8 cellular contexts compared by ENCODE assay signal in the genomic region with DNA sequence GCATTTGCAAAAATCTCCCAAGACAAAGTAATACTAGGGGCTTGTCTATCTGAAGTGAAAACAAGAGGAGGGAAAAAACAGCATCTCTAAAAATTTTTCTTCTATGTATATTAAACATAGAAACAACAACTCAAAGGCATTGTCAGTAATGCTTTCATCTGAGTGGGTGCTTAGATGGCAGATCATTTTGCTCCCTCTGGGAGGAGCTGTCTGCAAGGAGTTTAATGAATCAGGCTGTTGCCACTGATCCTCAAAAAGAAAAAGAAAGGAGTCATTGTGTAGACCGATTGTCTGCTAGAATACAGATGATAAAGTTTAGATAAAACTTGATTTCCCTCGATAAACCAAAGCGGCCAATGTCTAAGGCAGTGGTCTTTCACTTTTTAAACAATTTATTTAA. TPM values are rescaled to one million over a fixed set of nuclear protein-coding genes. Genes with fewer than 3 reads are reported as not detected.
DNase-seq lines count a peak whose midpoint lies in the region; ATAC-seq, FAIRE-seq and TF ChIP-seq lines count a peak whose summit lies in the region.
"Had no signal": no experiment of that assay in that cellular context is flagged by ENCODE, and none has a peak within 500 bp of the region (broad histone marks: within the 10 kb centered on the region; RNA-seq: fewer than 3 reads in every experiment).

No MANE protein-coding gene starts in this region.

- FAIRE-seq in TTC549 (lab: Jason Lieb, UNC) = peak; percentile 52

- H3K4me3 ChIP-seq in LNCaP clone FGC (ENCODE audit: low read depth, low read length) = no peak overlapping the region
- H3K4me3 ChIP-seq in iPS DF 6.9 (ENCODE audit: low read length) = no peak overlapping the region
- H3K4me3 ChIP-seq: skin epidermis had no signal

- ATAC-seq in GM19455 (IDR thresholded peaks at IDR 0.05; ENCODE audit: unreplicated experiment) (no peak), HG03045 (IDR thresholded peaks at IDR 0.05; ENCODE audit: unreplicated experiment) (no peak)

- no peak overlapping the region for H3K4me3 Mint-ChIP-seq in mesothelial cell of epicardium

- WGBS in iPS DF 6.9 (ENCODE audit: insufficient coverage, insufficient read length) = no CpG with 5 or more reads among the region's 3 CpGs

- no peaks in the 10 kb centered on the region for H3K9me3 Mint-ChIP-seq in mesothelial cell of epicardium

- no peak overlapping the region for H3K27ac ChIP-seq in iPS DF 6.9 (ENCODE audit: low read length)
- H3K27ac ChIP-seq: skin epidermis had no signal

- peaks cover 11% of the 10 kb centered on the region for H3K27me3 Mint-ChIP-seq in mesothelial cell of epicardium (ENCODE audit: low read depth)

- no peaks in the 10 kb centered on the region for H3K27me3 ChIP-seq in iPS DF 6.9 (ENCODE audit: control insufficient read depth, insufficient read depth, low read length)

- DNase-seq in GM03348 (ENCODE audit: low spot score) (peak; percentile 52), LNCaP clone FGC (ENCODE audit: low read depth) (peak; percentile 46), iPS DF 6.9 (ENCODE audit: low read depth, low spot score) (peak; percentile 5), mesothelial cell of epicardium (ENCODE audit: low spot score in 2 of 2, unreplicated experiment in 2 of 2) (no peak)

- peaks cover 1% of the 10 kb centered on the region; the same call in 1 of the 2 replicates for H3K4me1 ChIP-seq in iPS DF 6.9 (ENCODE audit: control insufficient read depth, insufficient read depth, low read length)

- no peak overlapping the region for H3K27ac Mint-ChIP-seq in mesothelial cell of epicardium

- no peaks in the 10 kb centered on the region for H3K36me3 Mint-ChIP-seq in mesothelial cell of epicardium

- H3K4me1 Mint-ChIP-seq in mesothelial cell of epicardium = peaks cover 2% of the 10 kb centered on the region

- no peaks in the 10 kb centered on the region for H3K36me3 ChIP-seq in iPS DF 6.9 (ENCODE audit: control insufficient read depth, insufficient read depth, low read length)

- no peaks in the 10 kb centered on the region for H3K9me3 ChIP-seq in iPS DF 6.9 (ENCODE audit: control insufficient read depth, insufficient read depth, low read length)

- peak; percentile 82 for TF ChIP-seq CTCF in LNCaP clone FGC (IDR thresholded peaks at IDR 0.05; ENCODE audit: control insufficient read depth, extremely low read depth, insufficient read depth)
- TF ChIP-seq CTCF in mesothelial cell of epicardium (IDR thresholded peaks at IDR 0.05; ENCODE audit: unreplicated experiment) = no peak

RNA-seq across cellular contexts. Expression of a gene that starts 49.7 kb away (rescaled TPM):
- total RNA-seq in mesothelial cell of epicardium = 13.0 to 15.2 TPM (median 14.4 TPM) in 3 replicates

RNA-seq across cellular contexts. Expression of a gene that starts 52.5 kb away (rescaled TPM):
- 0.16 to 0.20 TPM (median 0.18 TPM) in 3 replicates for total RNA-seq in mesothelial cell of epicardium

Comparison
In these comparisons a context has a peak if more than half of its experiments do, and no peak if none do; other contexts are left out.
1. DNase-seq: peak in GM03348 (single experiment), LNCaP clone FGC (single experiment) and iPS DF 6.9 (single experiment); none in mesothelial cell of epicardium (0 of 2).